18 cellular contexts compared by ENCODE assay signal in the genomic region with DNA sequence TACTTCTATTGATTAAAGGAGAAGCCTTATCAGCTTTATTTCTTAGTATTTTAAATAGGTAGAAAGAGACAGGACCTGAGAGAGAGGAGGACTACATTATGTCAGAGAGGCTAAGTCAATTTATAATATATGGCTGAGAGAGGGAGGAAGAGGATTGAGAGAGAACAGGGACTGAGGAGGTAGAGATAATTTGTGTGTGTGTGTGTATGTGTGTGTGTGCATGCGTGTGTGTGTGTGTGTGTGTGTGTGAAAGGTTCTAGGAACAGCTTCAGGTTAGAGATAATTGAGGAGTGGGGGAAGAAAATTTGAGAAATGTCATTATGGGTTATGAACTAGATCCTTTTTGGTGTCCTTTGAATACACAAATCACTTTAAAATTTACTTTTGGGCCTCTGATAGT. TPM values are rescaled to one million over a fixed set of nuclear protein-coding genes. Genes with fewer than 3 reads are reported as not detected.
DNase-seq lines count a peak whose midpoint lies in the region; ATAC-seq, FAIRE-seq and TF ChIP-seq lines count a peak whose summit lies in the region.
"Had no signal": no experiment of that assay in that cellular context is flagged by ENCODE, and none has a peak within 500 bp of the region (broad histone marks: within the 10 kb centered on the region; RNA-seq: fewer than 3 reads in every experiment).

No MANE protein-coding gene starts in this region.

- no peaks in the 10 kb centered on the region for H3K27me3 ChIP-seq in GM23248 (replicated peaks; ENCODE audit: insufficient read depth)
- H3K27me3 ChIP-seq in K562 (ENCODE audit: control insufficient read depth in 2 of 2, insufficient read depth in 2 of 2, low read length in 2 of 2) = no peaks in the 10 kb centered on the region; a peak in 1 of 5 replicates
- H3K27me3 ChIP-seq: BE2C had no signal

- H3K9me3 Mint-ChIP-seq in activated B cell treated with CpG ODN at 0.5 μM for 24 hours = no peaks in the 10 kb centered on the region
- H3K9me3 Mint-ChIP-seq: CD8-positive, alpha-beta memory T cell had no signal

- POLR2A ChIA-PET in activated B cell treated with CpG ODN at 0.5 μM for 24 hours (lab: Charles Lee) (interaction anchor here (0.7 to 3.2 kb wide), 2 partner anchors 41 to 141 kb away, joined by 4 to 11 read pairs; a partner anchor contains a TSS), K562 (lab: Yijun Ruan, JAX) (interaction anchor here (0.8 kb wide), 1 partner anchor 11 kb away, joined by 3 read pairs; no protein-coding TSS in a partner anchor)

- peak overlapping the region; percentile 32 for H3K27ac Mint-ChIP-seq in activated B cell treated with CpG ODN at 0.5 μM for 24 hours
- H3K27ac Mint-ChIP-seq: CD4-positive, CD25-positive, alpha-beta regulatory T cell had no signal

- H3K4me3 ChIP-seq in GM23248 (no peak overlapping the region), K562 (no peak overlapping the region)

- ATAC-seq in activated B cell treated with CpG ODN at 0.5 μM for 24 hours (ENCODE audit: low read depth) = no peak
- no peak for ATAC-seq in K562

- H3K4me2 ChIP-seq in GM23248 (ENCODE audit: unreplicated experiment) (no peak overlapping the region), K562 (ENCODE audit: insufficient read depth, low read length) (no peak overlapping the region)

- FAIRE-seq in K562 (lab: Jason Lieb, UNC) = no peak
- FAIRE-seq in D721Med (lab: Jason Lieb, UNC) = no peak
- FAIRE-seq: G401.6, H54 had no signal

- H3K4me1 Mint-ChIP-seq in activated B cell treated with CpG ODN at 0.5 μM for 24 hours = peaks cover 20% of the 10 kb centered on the region

- TF ChIP-seq RAD21 in K562 (CRISPR knock-in tag; conservative IDR thresholded peaks at IDR 0.05 in 1 of 2, IDR thresholded peaks at IDR 0.05 in 1 of 2) = no peak

- no peaks in the 10 kb centered on the region for H3K36me3 Mint-ChIP-seq in activated B cell treated with CpG ODN at 0.5 μM for 24 hours (ENCODE audit: low read depth)
- H3K36me3 Mint-ChIP-seq: CD4-positive, CD25-positive, alpha-beta regulatory T cell had no signal

- H3K9me3 ChIP-seq in GM23248 (ENCODE audit: low read depth) (no peaks in the 10 kb centered on the region), K562 (replicated peaks; ENCODE audit: control insufficient read depth, insufficient read depth, low read depth, low read length) (no peaks in the 10 kb centered on the region)
- H3K9me3 ChIP-seq: BE2C had no signal

- H4K20me1 ChIP-seq in GM23248 (ENCODE audit: insufficient read depth) (no peaks in the 10 kb centered on the region), K562 (replicated peaks; ENCODE audit: control insufficient read depth, insufficient read depth, low read length) (no peaks in the 10 kb centered on the region)

- H3K4me3 Mint-ChIP-seq in activated B cell treated with CpG ODN at 0.5 μM for 24 hours = no peak overlapping the region
- H3K4me3 Mint-ChIP-seq: CD4-positive, CD25-positive, alpha-beta regulatory T cell; CD8-positive, alpha-beta memory T cell had no signal

- H2AFZ ChIP-seq in GM23248 (no peak overlapping the region), K562 (ENCODE audit: low read depth, low read length) (0 out of 2 replicates have a peak overlapping the region, but pooled peaks have one; percentile 10)

- H3K9me1 ChIP-seq in K562 (ENCODE audit: control insufficient read depth, insufficient read depth, low read length) = no peaks in the 10 kb centered on the region

- BruUV-seq in K562 (replicated peaks; lab: Mats Ljungman, UMichigan) = no TSS peak

- in situ Hi-C loops in GM23248 (cut with MboI) (no loop called here), K562 (cut with MboI) (loop anchor here (5.0 kb wide), 1 partner anchor 82 kb away; no protein-coding TSS in a partner anchor)

- peaks cover 58% of the 10 kb centered on the region for H3F3A ChIP-seq in GM23248 (ENCODE audit: insufficient read depth)

- H3K36me3 ChIP-seq in GM23248 (ENCODE audit: low read depth) = no peaks in the 10 kb centered on the region
- no peaks in the 10 kb centered on the region for H3K36me3 ChIP-seq in K562 (ENCODE audit: control insufficient read depth, insufficient read depth, low read length)
- H3K36me3 ChIP-seq: BE2C had no signal

- peak overlapping the region; percentile 61; the same call in 1 of the 2 replicates for H3K9ac ChIP-seq in GM23248
- no peak overlapping the region for H3K9ac ChIP-seq in K562 (ENCODE audit: insufficient read depth in 1 of 2, low read depth in 2 of 2, low read length in 2 of 2)

- TF ChIP-seq EP300 in K562 (IDR thresholded peaks at IDR 0.05; ENCODE audit: low read length) = no peak

- peak overlapping the region; percentile 91 for H3K27ac ChIP-seq in GM23248
- H3K27ac ChIP-seq in K562 (ENCODE audit: extremely low read depth, low read depth, low read length) = no peak overlapping the region

- H3K79me2 ChIP-seq in GM23248 (ENCODE audit: insufficient read depth) (no peaks in the 10 kb centered on the region), K562 (ENCODE audit: control insufficient read depth, insufficient read depth, low read length) (no peaks in the 10 kb centered on the region)

- H3K9me2 ChIP-seq in GM23248 (ENCODE audit: insufficient read depth) = no peaks in the 10 kb centered on the region

- H3K4me1 ChIP-seq in GM23248 (ENCODE audit: insufficient read depth) (peaks cover 67% of the 10 kb centered on the region), K562 (replicated peaks in 1 of 2; ENCODE audit: control insufficient read depth in 2 of 2, insufficient read depth in 2 of 2, low read length in 2 of 2) (peaks cover 0 to 12% of the 10 kb centered on the region in 2 experiments; a peak in 3 of 5 replicates)
- H3K4me1 ChIP-seq: BE2C had no signal

- TF ChIP-seq CTCF in activated B cell treated with CpG ODN at 0.5 μM for 24 hours (IDR thresholded peaks at IDR 0.05) = no peak
- TF ChIP-seq CTCF in K562 (IDR thresholded peaks at IDR 0.05 in 2 of 3, conservative IDR thresholded peaks at IDR 0.05 in 1 of 3; ENCODE audit: insufficient read depth in 2 of 3, low read depth in 1 of 3, low read length in 3 of 3) = no peak
- TF ChIP-seq CTCF in D721Med (IDR thresholded peaks at IDR 0.05; ENCODE audit: insufficient read depth, missing control alignments) = no peak

- WGBS in GM23248 (ENCODE audit: low coverage in 1 of 2, low lambda C conversion rate in 2 of 2, missing lambda C conversion rate in 2 of 2), 2 experiments = 31 to 60% methylated on average over 1 of the region's 1 CpG
- 25% methylated on average over 1 of the region's 1 CpG for WGBS in K562 (ENCODE audit: insufficient coverage, low coverage, missing lambda C conversion rate)

- intact Hi-C loops in activated B cell treated with CpG ODN at 0.5 μM for 24 hours (cut with micrococcal nuclease) (loop anchor here (2.0 to 5.0 kb wide), 2 partner anchors 17 to 87 kb away; a partner anchor contains a TSS), K562 (cut with micrococcal nuclease) (loop anchor here (5.0 kb wide), 1 partner anchor 67 kb away; no protein-coding TSS in a partner anchor)

- no peak for TF ChIP-seq POLR2A in K562 (conservative IDR thresholded peaks at IDR 0.05)

- no peaks in the 10 kb centered on the region for H3K27me3 Mint-ChIP-seq in activated B cell treated with CpG ODN at 0.5 μM for 24 hours
- H3K27me3 Mint-ChIP-seq: CD4-positive, CD25-positive, alpha-beta regulatory T cell had no signal

- DNase-seq in GM23248 (no peak), activated B cell treated with CpG ODN at 0.5 μM for 24 hours (no peak), K562 (ENCODE audit: extremely low read depth in 1 of 4, low spot score in 3 of 4) (no peak), NCI-H1105 treated with DMSO at 0.1 percent for 48 hours (lab: John Stamatoyannopoulos, UW) (no peak), HT-29 (ENCODE audit: low spot score) (no peak), NCI-H1436 treated with DMSO at 0.1 percent for 48 hours (lab: John Stamatoyannopoulos, UW) (no peak), D721Med (ENCODE audit: insufficient read length, low spot score) (no peak)
- DNase-seq: ACHN; BE2C; C1 segment of cervical spinal cord; CD4-positive, CD25-positive, alpha-beta regulatory T cell; CD8-positive, alpha-beta memory T cell; COR-L47; Karpas-422; KBM-7 had no signal

- CTCF ChIA-PET in activated B cell treated with CpG ODN at 0.5 μM for 24 hours (lab: Charles Lee) (interaction anchor here (1.9 to 3.1 kb wide), 2 partner anchors 18 to 87 kb away, joined by 4 to 16 read pairs; a partner anchor contains a TSS), K562 (lab: Yijun Ruan, JAX; ENCODE audit: low intra/inter-chr PET ratio) (no interaction called here)

RNA-seq across cellular contexts. Expression of a gene that starts 15.2 kb away (rescaled TPM):
- 32.2 and 40.3 TPM in 2 replicates for total RNA-seq in GM23248 (2014; rRNA removed; shearing (Covaris generic))
- polyA plus RNA-seq in GM23248 (2016; fragmentation: Nextera tagmentation; extraction: Ambion mirVana) (32.6 and 36.2 TPM in 2 replicates), K562 (2011; rRNA removed) (11.3 and 12.0 TPM in 2 replicates), K562 (2014; fragmentation: Illumina TruSeq; extraction: Trizol) (16.1 and 24.2 TPM in 2 replicates), K562 (2014; fragmentation: Nextera tagmentation; extraction: Ambion mirVana) (under 1 TPM; 0.59 to 0.99 TPM), K562 (2014; rRNA removed) (27.7 and 33.0 TPM in 2 replicates)
- total RNA-seq in activated B cell treated with CpG ODN at 0.5 μM for 24 hours (33.8 and 35.1 TPM in 2 replicates), K562 (2014; rRNA removed) (36.4 and 44.5 TPM in 2 replicates), K562 (2014; rRNA removed; fragmentation: Illumina TruSeq; extraction: Trizol) (5.2 and 7.6 TPM in 2 replicates), K562 (2015; rRNA removed; fragmentation: Illumina TruSeq; extraction: Trizol) (16.6 and 16.7 TPM in 2 replicates), K562 (2021) (25.8 and 29.6 TPM in 2 replicates)
- total RNA-seq in K562 (2011; cell fraction: chromatin; rRNA removed; ENCODE audit: low replicate concordance) = 7.7 and 24.2 TPM in 2 replicates
- total RNA-seq in K562 (2011; cell fraction: nucleolus; rRNA removed) = 33.4 and 35.7 TPM in 2 replicates
- 13.4 and 16.5 TPM in 2 replicates for total RNA-seq in K562 (2011; cell fraction: nucleoplasm; rRNA removed)
- 11.0 and 31.7 TPM in 2 replicates for polyA plus RNA-seq in K562 (2011; cell fraction: cytosol; rRNA removed)
- polyA plus RNA-seq in K562 (2011; cell fraction: nucleus; rRNA removed) = 23.6 and 47.8 TPM in 2 replicates
- 26.9 and 34.5 TPM in 2 replicates for polyA plus RNA-seq in K562 (2012)
- 7.6 and 10.6 TPM in 2 replicates for polyA minus RNA-seq in K562 (2011; rRNA and poly(A)+ RNA removed)
- polyA minus RNA-seq in K562 (2011; cell fraction: cytosol; rRNA and poly(A)+ RNA removed) = 14.9 and 16.0 TPM in 2 replicates
- polyA minus RNA-seq in K562 (2011; cell fraction: nucleus; rRNA and poly(A)+ RNA removed) = 20.7 and 21.3 TPM in 2 replicates
- 17.9 and 18.3 TPM in 2 replicates for total RNA-seq in HT-29 (2014; rRNA removed; shearing (Covaris generic))

RNA-seq across cellular contexts. Expression of a gene that starts 15.9 kb away (rescaled TPM):
- total RNA-seq in GM23248 (2014; rRNA removed; shearing (Covaris generic)) = 52.4 and 56.9 TPM in 2 replicates
- polyA plus RNA-seq in GM23248 (2016; fragmentation: Nextera tagmentation; extraction: Ambion mirVana) = 55.2 and 57.2 TPM in 2 replicates
- total RNA-seq in activated B cell treated with CpG ODN at 0.5 μM for 24 hours = 1.4 and 2.3 TPM in 2 replicates
- total RNA-seq in K562 (2011; cell fraction: chromatin; rRNA removed; ENCODE audit: low replicate concordance) = 2.6 and 3.8 TPM in 2 replicates
- total RNA-seq in K562 (2011; cell fraction: nucleolus; rRNA removed) = 2.0 and 2.2 TPM in 2 replicates
- total RNA-seq in K562 (2011; cell fraction: nucleoplasm; rRNA removed) = 2.1 and 2.9 TPM in 2 replicates
- total RNA-seq in K562 (2014; rRNA removed) = 0.29 and 0.64 TPM in 2 replicates
- 0.25 and 0.26 TPM in 2 replicates for total RNA-seq in K562 (2014; rRNA removed; fragmentation: Illumina TruSeq; extraction: Trizol)
- 0.22 and 0.23 TPM in 2 replicates for total RNA-seq in K562 (2015; rRNA removed; fragmentation: Illumina TruSeq; extraction: Trizol)
- 0.58 and 0.76 TPM in 2 replicates for total RNA-seq in K562 (2021)
- 0.99 and 1.1 TPM in 2 replicates for polyA plus RNA-seq in K562 (2011; rRNA removed)
- 0.87 and 1.1 TPM in 2 replicates for polyA plus RNA-seq in K562 (2011; cell fraction: cytosol; rRNA removed)
- polyA plus RNA-seq in K562 (2011; cell fraction: nucleus; rRNA removed) = 3.1 and 5.8 TPM in 2 replicates
- polyA plus RNA-seq in K562 (2012) = 0.59 and 1.7 TPM in 2 replicates
- 0.31 and 0.48 TPM in 2 replicates for polyA plus RNA-seq in K562 (2014; fragmentation: Illumina TruSeq; extraction: Trizol)
- polyA plus RNA-seq in K562 (2014; fragmentation: Nextera tagmentation; extraction: Ambion mirVana) = under 1 TPM; 0.24 to 0.30 TPM
- polyA plus RNA-seq in K562 (2014; rRNA removed) = 0.50 and 1.1 TPM in 2 replicates
- 0.53 and 0.66 TPM in 2 replicates for polyA minus RNA-seq in K562 (2011; rRNA and poly(A)+ RNA removed)
- 1.0 TPM in 1 of 2 replicates, not detected in the other for polyA minus RNA-seq in K562 (2011; cell fraction: cytosol; rRNA and poly(A)+ RNA removed)
- 1.1 and 1.8 TPM in 2 replicates for polyA minus RNA-seq in K562 (2011; cell fraction: nucleus; rRNA and poly(A)+ RNA removed)
- 0.74 and 2.2 TPM in 2 replicates for total RNA-seq in HT-29 (2014; rRNA removed; shearing (Covaris generic))

RNA-seq across cellular contexts. Expression of a gene that starts 40.0 kb away (rescaled TPM):
- total RNA-seq in GM23248 (2014; rRNA removed; shearing (Covaris generic)) = 23.0 and 35.2 TPM in 2 replicates
- polyA plus RNA-seq in GM23248 (2016; fragmentation: Nextera tagmentation; extraction: Ambion mirVana) = 33.6 and 34.0 TPM in 2 replicates
- total RNA-seq in activated B cell treated with CpG ODN at 0.5 μM for 24 hours = 49.4 and 53.1 TPM in 2 replicates
- total RNA-seq in K562 (2011; cell fraction: chromatin; rRNA removed; ENCODE audit: low replicate concordance) = 76.3 and 135 TPM in 2 replicates
- 116 and 121 TPM in 2 replicates for total RNA-seq in K562 (2011; cell fraction: nucleolus; rRNA removed)
- total RNA-seq in K562 (2011; cell fraction: nucleoplasm; rRNA removed) = 69.5 and 82.8 TPM in 2 replicates
- total RNA-seq in K562 (2014; rRNA removed) = 68.0 and 76.5 TPM in 2 replicates
- total RNA-seq in K562 (2014; rRNA removed; fragmentation: Illumina TruSeq; extraction: Trizol) = 48.3 and 54.2 TPM in 2 replicates
- total RNA-seq in K562 (2015; rRNA removed; fragmentation: Illumina TruSeq; extraction: Trizol) = 56.7 and 60.5 TPM in 2 replicates
- 66.5 and 72.0 TPM in 2 replicates for total RNA-seq in K562 (2021)
- polyA plus RNA-seq in K562 (2011; rRNA removed) = 45.9 and 59.8 TPM in 2 replicates
- polyA plus RNA-seq in K562 (2011; cell fraction: cytosol; rRNA removed) = 65.6 and 128 TPM in 2 replicates
- polyA plus RNA-seq in K562 (2011; cell fraction: nucleus; rRNA removed) = 86.3 and 133 TPM in 2 replicates
- polyA plus RNA-seq in K562 (2012) = 62.5 and 70.9 TPM in 2 replicates
- 60.7 and 75.7 TPM in 2 replicates for polyA plus RNA-seq in K562 (2014; fragmentation: Illumina TruSeq; extraction: Trizol)
- 10 to 100 TPM; 66.7 to 71.2 TPM for polyA plus RNA-seq in K562 (2014; fragmentation: Nextera tagmentation; extraction: Ambion mirVana)
- 65.8 and 78.9 TPM in 2 replicates for polyA plus RNA-seq in K562 (2014; rRNA removed)
- 29.0 and 45.8 TPM in 2 replicates for polyA minus RNA-seq in K562 (2011; rRNA and poly(A)+ RNA removed)
- 22.2 and 38.4 TPM in 2 replicates for polyA minus RNA-seq in K562 (2011; cell fraction: cytosol; rRNA and poly(A)+ RNA removed)
- polyA minus RNA-seq in K562 (2011; cell fraction: nucleus; rRNA and poly(A)+ RNA removed) = 58.6 and 61.0 TPM in 2 replicates
- total RNA-seq in HT-29 (2014; rRNA removed; shearing (Covaris generic)) = 44.7 and 49.2 TPM in 2 replicates

RNA-seq across cellular contexts. Expression of a gene that starts 40.2 kb away (rescaled TPM):
- 114 and 119 TPM in 2 replicates for total RNA-seq in GM23248 (2014; rRNA removed; shearing (Covaris generic))
- polyA plus RNA-seq in GM23248 (2016; fragmentation: Nextera tagmentation; extraction: Ambion mirVana) = 119 and 122 TPM in 2 replicates
- 167 and 177 TPM in 2 replicates for total RNA-seq in activated B cell treated with CpG ODN at 0.5 μM for 24 hours
- 396 and 984 TPM in 2 replicates for total RNA-seq in K562 (2011; cell fraction: chromatin; rRNA removed; ENCODE audit: low replicate concordance)
- total RNA-seq in K562 (2011; cell fraction: nucleolus; rRNA removed) = 901 and 928 TPM in 2 replicates
- total RNA-seq in K562 (2011; cell fraction: nucleoplasm; rRNA removed) = 568 and 636 TPM in 2 replicates
- 183 and 192 TPM in 2 replicates for total RNA-seq in K562 (2014; rRNA removed)
- total RNA-seq in K562 (2014; rRNA removed; fragmentation: Illumina TruSeq; extraction: Trizol) = 105 and 130 TPM in 2 replicates
- total RNA-seq in K562 (2015; rRNA removed; fragmentation: Illumina TruSeq; extraction: Trizol) = 165 and 173 TPM in 2 replicates
- 165 and 166 TPM in 2 replicates for total RNA-seq in K562 (2021)
- 118 and 196 TPM in 2 replicates for polyA plus RNA-seq in K562 (2011; rRNA removed)
- polyA plus RNA-seq in K562 (2011; cell fraction: cytosol; rRNA removed) = 159 and 372 TPM in 2 replicates
- 1,037 and 1,663 TPM in 2 replicates for polyA plus RNA-seq in K562 (2011; cell fraction: nucleus; rRNA removed)
- polyA plus RNA-seq in K562 (2012) = 131 and 205 TPM in 2 replicates
- 217 and 245 TPM in 2 replicates for polyA plus RNA-seq in K562 (2014; fragmentation: Illumina TruSeq; extraction: Trizol)
- 100 to 1,000 TPM in 1 of 2 experiments, 10 to 100 TPM in 1; 70.7 to 113 TPM for polyA plus RNA-seq in K562 (2014; fragmentation: Nextera tagmentation; extraction: Ambion mirVana)
- 245 and 268 TPM in 2 replicates for polyA plus RNA-seq in K562 (2014; rRNA removed)
- polyA minus RNA-seq in K562 (2011; rRNA and poly(A)+ RNA removed) = 48.7 and 121 TPM in 2 replicates
- 56.7 and 112 TPM in 2 replicates for polyA minus RNA-seq in K562 (2011; cell fraction: cytosol; rRNA and poly(A)+ RNA removed)
- 209 and 232 TPM in 2 replicates for polyA minus RNA-seq in K562 (2011; cell fraction: nucleus; rRNA and poly(A)+ RNA removed)
- total RNA-seq in HT-29 (2014; rRNA removed; shearing (Covaris generic)) = 222 and 224 TPM in 2 replicates

RNA-seq across cellular contexts. Expression of a gene that starts 43.7 kb away (rescaled TPM):
- total RNA-seq in GM23248 (2014; rRNA removed; shearing (Covaris generic)) = not detected in 2 replicates
- not detected in 2 replicates for polyA plus RNA-seq in GM23248 (2016; fragmentation: Nextera tagmentation; extraction: Ambion mirVana)
- total RNA-seq in activated B cell treated with CpG ODN at 0.5 μM for 24 hours = 0.51 and 0.73 TPM in 2 replicates
- 2.8 and 6.5 TPM in 2 replicates for total RNA-seq in K562 (2011; cell fraction: chromatin; rRNA removed; ENCODE audit: low replicate concordance)
- total RNA-seq in K562 (2011; cell fraction: nucleolus; rRNA removed) = 1.7 and 2.1 TPM in 2 replicates
- 1.7 and 2.0 TPM in 2 replicates for total RNA-seq in K562 (2011; cell fraction: nucleoplasm; rRNA removed)
- 0.73 TPM in 1 of 2 replicates, not detected in the other for total RNA-seq in K562 (2014; rRNA removed)
- total RNA-seq in K562 (2014; rRNA removed; fragmentation: Illumina TruSeq; extraction: Trizol) = 0.06 and 0.11 TPM in 2 replicates
- 0.30 and 0.33 TPM in 2 replicates for total RNA-seq in K562 (2015; rRNA removed; fragmentation: Illumina TruSeq; extraction: Trizol)
- 0.29 and 0.38 TPM in 2 replicates for total RNA-seq in K562 (2021)
- 0.18 and 0.46 TPM in 2 replicates for polyA plus RNA-seq in K562 (2011; rRNA removed)
- polyA plus RNA-seq in K562 (2011; cell fraction: cytosol; rRNA removed) = 0.03 and 0.24 TPM in 2 replicates
- 3.1 and 4.0 TPM in 2 replicates for polyA plus RNA-seq in K562 (2011; cell fraction: nucleus; rRNA removed)
- 0.18 and 0.25 TPM in 2 replicates for polyA plus RNA-seq in K562 (2012)
- 0.18 TPM in 2 replicates for polyA plus RNA-seq in K562 (2014; fragmentation: Illumina TruSeq; extraction: Trizol)
- under 1 TPM; 0.04 to 0.08 TPM for polyA plus RNA-seq in K562 (2014; fragmentation: Nextera tagmentation; extraction: Ambion mirVana)
- polyA plus RNA-seq in K562 (2014; rRNA removed) = 0.05 and 0.21 TPM in 2 replicates
- not detected in 2 replicates for polyA minus RNA-seq in K562 (2011; rRNA and poly(A)+ RNA removed)
- polyA minus RNA-seq in K562 (2011; cell fraction: cytosol; rRNA and poly(A)+ RNA removed) = not detected in 2 replicates
- 0.54 and 1.3 TPM in 2 replicates for polyA minus RNA-seq in K562 (2011; cell fraction: nucleus; rRNA and poly(A)+ RNA removed)
- total RNA-seq in HT-29 (2014; rRNA removed; shearing (Covaris generic)) = 0.47 and 1.3 TPM in 2 replicates
- total RNA-seq: A172 had no signal
- polyA plus RNA-seq: CD4-positive, CD25-positive, alpha-beta regulatory T cell; CD8-positive, alpha-beta memory T cell had no signal

Comparison
In these comparisons a context has a peak if more than half of its experiments do, and no peak if none do; other contexts are left out.
1. RNA of a gene that starts 15.9 kb away (total RNA-seq): 52.4 to 56.9 TPM in GM23248; 1.4 to 2.3 TPM in activated B cell treated with CpG ODN at 0.5 μM for 24 hours, 0.74 to 2.2 TPM in HT-29 and 0.22 to 3.8 TPM in K562; every median in the first group is over 10 times any median in the second.